ENCODE assay signal across 26 cellular contexts in genomic region chr18:48560491-48560890, GRCh38. TPM values are rescaled to one million over a fixed set of nuclear protein-coding genes. Genes with fewer than 3 reads are reported as not detected.
DNase-seq lines count a peak whose midpoint lies in the region; ATAC-seq, FAIRE-seq and TF ChIP-seq lines count a peak whose summit lies in the region.
"Had no signal": no experiment of that assay in that cellular context is flagged by ENCODE, and none has a peak within 500 bp of the region (broad histone marks: within the 10 kb centered on the region; RNA-seq: fewer than 3 reads in every experiment).

No MANE protein-coding gene starts in this region.

- no peaks in the 10 kb centered on the region for H3K27me3 Mint-ChIP-seq in neural crest cell (ENCODE audit: low read depth)
- H3K27me3 Mint-ChIP-seq: B cell; CD4-positive, alpha-beta T cell had no signal

- POLR2A ChIA-PET in RWPE1 (lab: Yijun Ruan, JAX; ENCODE audit: low non-redundant PET), result no interaction called here

- DNase-seq in left cardiac atrium (peak; percentile 10), left ventricle myocardium inferior (no peak), RWPE1 (ENCODE audit: low spot score) (no peak), neural crest cell (ENCODE audit: low read depth, low spot score) (no peak), H54 (ENCODE audit: insufficient read length, low spot score) (no peak), GM13977 (ENCODE audit: low spot score) (no peak), GM19238 (ENCODE audit: insufficient read length, low spot score) (no peak)
- DNase-seq: CD4-positive, alpha-beta T cell; CD8-positive, alpha-beta memory T cell; DMS 273 treated with DMSO at 0.1 percent for 48 hours; DMS79; EL; GDM1; GM23248; H9 had no signal

- H3K27ac ChIP-seq in left ventricle myocardium inferior (replicated peaks) (no peak overlapping the region), RWPE1 (peak overlapping the region; percentile 10), subcutaneous abdominal adipose tissue (ENCODE audit: low read depth, low read length) (peak overlapping the region; percentile 72)
- H3K27ac ChIP-seq: 22Rv1, BLaER1, C4-2B, GM23248 had no signal

- no peak overlapping the region for H3K9ac ChIP-seq in subcutaneous abdominal adipose tissue (ENCODE audit: low read length in 5 of 5)
- H3K9ac ChIP-seq: BLaER1, GM23248 had no signal

- no peak overlapping the region for H3K4me3 ChIP-seq in left ventricle myocardium inferior
- H3K4me3 ChIP-seq in subcutaneous abdominal adipose tissue (ENCODE audit: low read depth in 1 of 5, low read length in 5 of 5), result no peak overlapping the region
- H3K4me3 ChIP-seq: BLaER1, GM12878, GM23248 had no signal

- H3K36me3 Mint-ChIP-seq in neural crest cell (ENCODE audit: low read depth), result peaks cover 3% of the 10 kb centered on the region

- H3K36me3 ChIP-seq in left ventricle myocardium inferior (peaks cover 3% of the 10 kb centered on the region), subcutaneous abdominal adipose tissue (ENCODE audit: control insufficient read depth in 5 of 5, insufficient read depth in 5 of 5, low read length in 5 of 5) (peaks cover 0 to 9% (median 4%) of the 10 kb centered on the region in 5 donors)

- no peaks in the 10 kb centered on the region for H3K9me3 Mint-ChIP-seq in neural crest cell
- H3K9me3 Mint-ChIP-seq: CD4-positive, alpha-beta T cell; CD8-positive, alpha-beta memory T cell had no signal

- H3K4me3 Mint-ChIP-seq in neural crest cell, result no peak overlapping the region
- H3K4me3 Mint-ChIP-seq: B cell; CD4-positive, alpha-beta T cell; CD8-positive, alpha-beta memory T cell; H9 had no signal

- peak overlapping the region; percentile 43 for H3K27ac Mint-ChIP-seq in neural crest cell (ENCODE audit: unreplicated experiment)
- H3K27ac Mint-ChIP-seq: B cell; CD4-positive, alpha-beta T cell; CD8-positive, alpha-beta memory T cell; H9 had no signal

- peaks cover 28% of the 10 kb centered on the region for H3K4me1 Mint-ChIP-seq in neural crest cell
- H3K4me1 Mint-ChIP-seq: B cell; CD8-positive, alpha-beta memory T cell had no signal

- in situ Hi-C loops in GM13977 (cut with MboI; ENCODE audit: low pct_unique_long_range_greater_than_20kb, low sequenced_read_pairs, unreplicated experiment), result no loop called here

- no peak for FAIRE-seq in H54 (lab: Jason Lieb, UNC)
- FAIRE-seq: A204.1, D721Med, GM12878, GM18507, H1 had no signal

- ATAC-seq in left cardiac atrium, result no peak
- ATAC-seq: GM12878, HCT116 had no signal

- CTCF ChIA-PET in RWPE1 (lab: Yijun Ruan, JAX), result no interaction called here

- H3K9me3 ChIP-seq in left ventricle myocardium inferior (replicated peaks) (peaks cover 12% of the 10 kb centered on the region), subcutaneous abdominal adipose tissue (ENCODE audit: control insufficient read depth in 5 of 5, low read length in 5 of 5) (peaks cover 3 to 6% (median 4%) of the 10 kb centered on the region in 5 donors)

- intact Hi-C loops in left cardiac atrium (cut with DNase I), result no loop called here
- intact Hi-C loops in left ventricle myocardium inferior (cut with micrococcal nuclease), result no loop called here

- no peaks in the 10 kb centered on the region for H3K27me3 ChIP-seq in left ventricle myocardium inferior (ENCODE audit: low read depth)
- no peaks in the 10 kb centered on the region for H3K27me3 ChIP-seq in subcutaneous abdominal adipose tissue (ENCODE audit: control insufficient read depth in 5 of 5, insufficient read depth in 4 of 5, low read length in 5 of 5)
- H3K27me3 ChIP-seq: BLaER1 had no signal

- no peak for TF ChIP-seq CTCF in left ventricle myocardium inferior (IDR thresholded peaks at IDR 0.05; ENCODE audit: borderline replicate concordance)
- TF ChIP-seq CTCF in RWPE1 (conservative IDR thresholded peaks at IDR 0.05; ENCODE audit: low read depth), result no peak
- TF ChIP-seq CTCF in neural crest cell (conservative IDR thresholded peaks at IDR 0.05), result no peak
- no peak for TF ChIP-seq CTCF in GM13977 (IDR thresholded peaks at IDR 0.05; ENCODE audit: extremely low read depth, insufficient read depth, missing control alignments)

- peaks cover 66% of the 10 kb centered on the region for H3K4me1 ChIP-seq in left ventricle myocardium inferior
- H3K4me1 ChIP-seq in subcutaneous abdominal adipose tissue (ENCODE audit: control insufficient read depth in 5 of 5, insufficient read depth in 5 of 5, low read length in 5 of 5), result peaks cover 0 to 54% (median 39%) of the 10 kb centered on the region in 5 donors

- TF ChIP-seq POLR2A in H54 (IDR thresholded peaks at IDR 0.05; ENCODE audit: low read depth, low read length), result no peak

RNA-seq across cellular contexts. Expression of gene CTIF, which starts 21.7 kb away (rescaled TPM):
- total RNA-seq in left cardiac atrium, result 10 to 100 TPM; 64.9 to 70.6 TPM
- total RNA-seq in left ventricle myocardium inferior, result 60.0 TPM
- 46.7 and 52.6 TPM in 2 replicates for total RNA-seq in neural crest cell
